ENCODE assay signal across 22 cellular contexts in the genomic region with DNA sequence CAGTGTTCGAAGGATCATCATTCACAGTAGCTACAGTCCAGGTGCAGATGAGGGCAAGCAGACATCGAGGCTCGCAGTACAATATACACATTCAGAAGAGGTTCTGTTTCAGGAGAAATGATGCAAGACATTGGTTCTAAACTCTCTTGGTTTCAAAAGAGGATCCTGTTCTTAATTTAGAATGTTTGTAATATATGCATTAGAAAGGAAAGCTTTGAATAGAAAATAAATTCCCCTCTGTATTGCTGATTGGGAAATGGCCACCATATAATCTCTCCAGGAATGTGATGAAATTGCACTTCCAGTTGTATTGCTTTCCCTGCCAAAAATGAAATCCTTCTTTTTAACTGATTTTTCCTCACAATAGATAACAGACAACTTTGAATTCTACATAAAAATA.
"Had no signal": no experiment of that assay in that cellular context is flagged by ENCODE, and none has a peak within 500 bp of the region (broad histone marks: within the 10 kb centered on the region; RNA-seq: fewer than 3 reads in every experiment).

No MANE protein-coding gene starts in this region.

- H3K4me1 ChIP-seq: adrenal gland, pancreas, transverse colon, vagina had no signal

- H3K9me3 ChIP-seq: adrenal gland, neutrophil, pancreas, suprapubic skin, transverse colon, vagina had no signal

- H3K27me3 ChIP-seq: adrenal gland, pancreas, suprapubic skin, transverse colon, vagina had no signal

- H3K36me3 ChIP-seq: adrenal gland, neutrophil, pancreas, suprapubic skin, transverse colon, vagina had no signal

- H3K27ac ChIP-seq: adrenal gland, neutrophil, pancreas, suprapubic skin, transverse colon, vagina had no signal

- H3K4me3 ChIP-seq: adrenal gland, lung, pancreas, smooth muscle cell, suprapubic skin, transverse colon, vagina had no signal

- ATAC-seq: activated T-cell treated with anti-CD3 and anti-CD28 coated beads, Interleukin-2, amount 50 U/mL, for 72 hours; left lobe of liver; natural killer cell; pancreas; sciatic nerve; stimulated activated naive CD8-positive, alpha-beta T cell treated with anti-CD3 and anti-CD28 coated beads, Interleukin-15, amount 100 ng/mL, for 72 hours had no signal

- DNase-seq: activated CD4-positive, alpha-beta T cell treated with anti-CD3 and anti-CD28 coated beads, Interleukin-2, amount 50 U/mL, for 1 hour; activated CD4-positive, CD25-positive, alpha-beta regulatory T cell treated with anti-CD3 and anti-CD28 coated beads, Interleukin-2, amount 50 U/mL, for 72 hours; activated CD8-positive, alpha-beta memory T cell treated with anti-CD3 and anti-CD28 coated beads, Interleukin-2, amount 50 U/mL, for 4 hours; activated effector memory CD4-positive, alpha-beta T cell treated with anti-CD3 and anti-CD28 coated beads, Interleukin-2, amount 50 U/mL, for 16 hours; activated T-cell treated with anti-CD3 and anti-CD28 coated beads, Interleukin-2, amount 50 U/mL, for 72 hours; adrenal gland; cerebellar nuclear complex; effector CD4-positive, alpha-beta T cell; kidney; natural killer cell; pancreas; stimulated activated CD4-positive, alpha-beta T cell treated with anti-CD3 and anti-CD28 coated beads, Interleukin-4, amount 100 ng/mL, for 1 hour; stimulated activated naive CD8-positive, alpha-beta T cell treated with anti-CD3 and anti-CD28 coated beads, Interleukin-15, amount 100 ng/mL, for 72 hours; T-helper 9 cell; transverse colon had no signal
